Comparison of ENCODE assay signal across 8 cellular contexts in genomic region chr1:111192643-111193519, GRCh38. TPM values are rescaled to one million over a fixed set of nuclear protein-coding genes. Genes with fewer than 3 reads are reported as not detected.
DNase-seq lines count a peak whose midpoint lies in the region; ATAC-seq, FAIRE-seq and TF ChIP-seq lines count a peak whose summit lies in the region.
"Had no signal": no experiment of that assay in that cellular context is flagged by ENCODE, and none has a peak within 500 bp of the region (broad histone marks: within the 10 kb centered on the region; RNA-seq: fewer than 3 reads in every experiment).

No MANE protein-coding gene starts in this region.

- H3K4me1 ChIP-seq in fibroblast of lung (ENCODE audit: control insufficient read depth, extremely low read depth, insufficient read depth, low read length) (peaks cover 33% of the 10 kb centered on the region), spleen (peaks cover 57 to 100% (median 90%) of the 10 kb centered on the region in 6 donors), neural progenitor cell (no peaks in the 10 kb centered on the region)

- peak; percentile 50 for DNase-seq in RCC 7860 (ENCODE audit: low spot score)
- DNase-seq in fibroblast of lung (ENCODE audit: low read depth in 2 of 2), result peak in 1 of 2 donors; percentile 24
- no peak for DNase-seq in spleen
- no peak for DNase-seq in neural progenitor cell (ENCODE audit: low spot score)
- no peak for DNase-seq in NCI-H510A (lab: John Stamatoyannopoulos, UW)

- H3K36me3 ChIP-seq in fibroblast of lung (ENCODE audit: control insufficient read depth, insufficient read depth, low read length), result no peaks in the 10 kb centered on the region
- peaks cover 5 to 100% (median 75%) of the 10 kb centered on the region in 6 donors for H3K36me3 ChIP-seq in spleen
- no peaks in the 10 kb centered on the region for H3K36me3 ChIP-seq in neural progenitor cell

- H3K9ac ChIP-seq in fibroblast of lung (ENCODE audit: insufficient read depth, low read length) (no peak overlapping the region), neural progenitor cell (no peak overlapping the region)

- no peak overlapping the region for H2AFZ ChIP-seq in fibroblast of lung (ENCODE audit: low read length)
- no peak overlapping the region for H2AFZ ChIP-seq in neural progenitor cell (replicated peaks)

- TF ChIP-seq CTCF in fibroblast of lung (conservative IDR thresholded peaks at IDR 0.05 in 1 of 2, IDR thresholded peaks at IDR 0.05 in 1 of 2; ENCODE audit: low read depth in 1 of 2, low read length in 2 of 2) (no peak), spleen (IDR thresholded peaks at IDR 0.05 in 8 of 11, conservative IDR thresholded peaks at IDR 0.05 in 3 of 11) (no peak), neural progenitor cell (IDR thresholded peaks at IDR 0.05) (no peak)

- H3K27me3 ChIP-seq in fibroblast of lung (ENCODE audit: control insufficient read depth, insufficient read depth, low read length) (no peaks in the 10 kb centered on the region), spleen (replicated peaks in 1 of 7) (no peaks in the 10 kb centered on the region), neural progenitor cell (no peaks in the 10 kb centered on the region)

- H3K9me3 ChIP-seq in fibroblast of lung (ENCODE audit: control insufficient read depth, insufficient read depth, low read depth, low read length), result no peaks in the 10 kb centered on the region
- no peaks in the 10 kb centered on the region for H3K9me3 ChIP-seq in spleen
- no peaks in the 10 kb centered on the region for H3K9me3 ChIP-seq in neural progenitor cell (ENCODE audit: low read depth)
- H3K9me3 ChIP-seq: thoracic aorta had no signal

- no peak overlapping the region for H3K4me3 Mint-ChIP-seq in neural progenitor cell

- no peak for FAIRE-seq in RCC 7860 (lab: Jason Lieb, UNC)

- H3K27ac ChIP-seq in fibroblast of lung (ENCODE audit: insufficient read depth, low read length) (no peak overlapping the region), spleen (peak overlapping the region; percentile 73 to 100 (median 90)), neural progenitor cell (no peak overlapping the region)

- TF ChIP-seq POLR2A in spleen (IDR thresholded peaks at IDR 0.05), result no peak

- no peaks in the 10 kb centered on the region for H3K9me3 Mint-ChIP-seq in neural progenitor cell

- peaks cover 2% of the 10 kb centered on the region for H3K4me1 Mint-ChIP-seq in neural progenitor cell

- H4K20me1 ChIP-seq in fibroblast of lung (ENCODE audit: control insufficient read depth, extremely low read depth, insufficient read depth, low read length), result no peaks in the 10 kb centered on the region
- no peaks in the 10 kb centered on the region for H4K20me1 ChIP-seq in neural progenitor cell (ENCODE audit: low read depth)

- intact Hi-C loops in spleen (cut with DNase I; ENCODE audit: low total_unique reads), result loop anchor here (10.0 kb wide), 1 partner anchor 48 kb away; the partner anchor contains the start of genes CEPT1 and DRAM2

- ATAC-seq in GM21737 (IDR thresholded peaks at IDR 0.05; ENCODE audit: unreplicated experiment) (peak; percentile 50), HG02884 (IDR thresholded peaks at IDR 0.05; ENCODE audit: unreplicated experiment) (no peak)

- H3K4me3 ChIP-seq in fibroblast of lung (replicated peaks in 1 of 4; ENCODE audit: control extremely low read depth in 1 of 4, insufficient read depth in 1 of 4, low read depth in 3 of 4, low read length in 4 of 4) (no peak overlapping the region), spleen (peak overlapping the region in 1 of 8 donors; percentile 31), neural progenitor cell (no peak overlapping the region)
- H3K4me3 ChIP-seq: thoracic aorta had no signal

- H3K79me2 ChIP-seq in fibroblast of lung (ENCODE audit: control insufficient read depth, insufficient read depth, low read length) (no peaks in the 10 kb centered on the region), neural progenitor cell (ENCODE audit: low read depth) (no peaks in the 10 kb centered on the region)

- no peak overlapping the region for H3K27ac Mint-ChIP-seq in neural progenitor cell

- peaks cover 6% of the 10 kb centered on the region for H3K36me3 Mint-ChIP-seq in neural progenitor cell

- 29 to 34% (median 32%) methylated on average over 10 of the region's 10 CpGs for WGBS in spleen, 5 donors

- H3K27me3 Mint-ChIP-seq in neural progenitor cell (ENCODE audit: insufficient read depth, low read depth), result peaks cover 7% of the 10 kb centered on the region

- no peaks in the 10 kb centered on the region for H3F3A ChIP-seq in neural progenitor cell (ENCODE audit: low read depth)

- H3K4me2 ChIP-seq in fibroblast of lung (ENCODE audit: extremely low read depth, insufficient read depth, low read length), result peak overlapping the region; percentile 18
- no peak overlapping the region for H3K4me2 ChIP-seq in neural progenitor cell

RNA-seq across cellular contexts. Expression of gene DENND2D, which starts 7.6 kb away (rescaled TPM):
- total RNA-seq in fibroblast of lung, result 15.7 and 19.5 TPM in 2 replicates
- 2.2 and 2.5 TPM in 2 replicates for polyA plus RNA-seq in fibroblast of lung
- polyA plus RNA-seq in fibroblast of lung (2012), result 2.3 and 2.9 TPM in 2 replicates
- polyA minus RNA-seq in fibroblast of lung (ENCODE audit: low replicate concordance), result 1.2 and 1.7 TPM in 2 replicates
- 100 to 1,000 TPM; 127 to 182 (median 153) TPM for total RNA-seq in spleen
- polyA plus RNA-seq in spleen, result 100 to 1,000 TPM in 2 of 3 donors, 10 to 100 TPM in 1; 90.3 to 106 (median 101) TPM
- not detected in 2 replicates for total RNA-seq in neural progenitor cell (ENCODE audit: low replicate concordance)

RNA-seq across cellular contexts. Expression of gene CHI3L2, which starts 34.6 kb away (rescaled TPM):
- 1.5 and 10.3 TPM in 2 replicates for total RNA-seq in fibroblast of lung
- polyA plus RNA-seq in fibroblast of lung, result 0.66 and 3.8 TPM in 2 replicates
- polyA plus RNA-seq in fibroblast of lung (2012), result 0.93 and 2.7 TPM in 2 replicates
- polyA minus RNA-seq in fibroblast of lung (ENCODE audit: low replicate concordance), result 11.7 TPM in 1 of 2 replicates, not detected in the other
- 10 to 100 TPM in 6 of 7 donors, 1 to 10 TPM in 1; 6.0 to 58.3 (median 25.6) TPM for total RNA-seq in spleen
- polyA plus RNA-seq in spleen, result 100 to 1,000 TPM in 1 of 3 donors, 10 to 100 TPM in 2; 40.1 to 159 (median 59.2) TPM
- total RNA-seq in neural progenitor cell (ENCODE audit: low replicate concordance), result not detected in 2 replicates

RNA-seq across cellular contexts. Expression of gene CEPT1, which starts 52.9 kb away (rescaled TPM):
- total RNA-seq in fibroblast of lung, result 74.5 and 90.4 TPM in 2 replicates
- polyA plus RNA-seq in fibroblast of lung, result 20.7 and 26.4 TPM in 2 replicates
- polyA plus RNA-seq in fibroblast of lung (2012), result 12.0 and 13.4 TPM in 2 replicates
- polyA minus RNA-seq in fibroblast of lung (ENCODE audit: low replicate concordance), result 4.3 and 6.2 TPM in 2 replicates
- 100 to 1,000 TPM in 4 of 7 donors, 10 to 100 TPM in 3; 90.9 to 140 (median 105) TPM for total RNA-seq in spleen
- 10 to 100 TPM; 61.1 to 69.2 (median 65.4) TPM for polyA plus RNA-seq in spleen
- total RNA-seq in neural progenitor cell (ENCODE audit: low replicate concordance), result 34.6 and 58.9 TPM in 2 replicates

RNA-seq across cellular contexts. Expression of gene DRAM2, which starts 53.0 kb away (rescaled TPM):
- 107 and 115 TPM in 2 replicates for total RNA-seq in fibroblast of lung
- 47.8 and 75.8 TPM in 2 replicates for polyA plus RNA-seq in fibroblast of lung
- 29.8 and 40.5 TPM in 2 replicates for polyA plus RNA-seq in fibroblast of lung (2012)
- 19.1 and 98.6 TPM in 2 replicates for polyA minus RNA-seq in fibroblast of lung (ENCODE audit: low replicate concordance)
- 100 to 1,000 TPM in 3 of 7 donors, 10 to 100 TPM in 4; 64.0 to 188 (median 81.0) TPM for total RNA-seq in spleen
- polyA plus RNA-seq in spleen, result 100 to 1,000 TPM in 2 of 3 donors, 10 to 100 TPM in 1; 90.5 to 130 (median 105) TPM
- total RNA-seq in neural progenitor cell (ENCODE audit: low replicate concordance), result 85.9 and 145 TPM in 2 replicates

Comparison
In these comparisons a context has a peak if more than half of its experiments do, and no peak if none do; other contexts are left out.
1. H3K27ac ChIP-seq: peak in spleen (8 of 8); none in fibroblast of lung (single experiment) and neural progenitor cell (single experiment).
2. RNA of gene DENND2D, which starts 7.6 kb away (total RNA-seq): 127 to 182 TPM in spleen and 15.7 to 19.5 TPM in fibroblast of lung; not detected in neural progenitor cell; every median in the first group is over 10 times any median in the second.